ENCODE assay signal across 8 cellular contexts in the genomic region with DNA sequence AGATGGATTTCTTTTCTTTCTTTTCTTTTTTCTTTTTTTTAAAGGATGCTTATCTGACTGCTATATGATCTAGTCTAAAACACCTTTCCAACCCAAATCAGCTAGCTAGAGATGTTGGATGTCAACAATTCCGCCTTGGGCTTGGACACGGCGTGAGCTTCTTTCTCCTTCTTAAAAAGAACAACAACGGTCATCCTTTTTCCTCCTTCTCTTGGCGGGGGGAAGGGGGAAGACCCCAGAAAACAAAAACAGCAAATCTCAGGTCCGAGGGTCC. TPM values are rescaled to one million over a fixed set of nuclear protein-coding genes. Genes with fewer than 3 reads are reported as not detected.
A peak's percentile ranks its signal among the peaks of the same experiment; 100 is the strongest.
DNase-seq lines count a peak whose midpoint lies in the region; ATAC-seq, FAIRE-seq and TF ChIP-seq lines count a peak whose summit lies in the region.

No MANE protein-coding gene starts in this region.

- FAIRE-seq in astrocyte (lab: Jason Lieb, UNC) = no peak

- H3K4me1 Mint-ChIP-seq in T-helper 1 cell treated with Interleukin-12 subunit alpha and Interleukin-12 subunit beta and Interleukin-4 antibody, amounts not matched to agents 30 μg/mL and 1 μg/mL, for 36 hours (ENCODE audit: low read depth) = peaks cover 2% of the 10 kb centered on the region
- H3K4me1 Mint-ChIP-seq in astrocyte (ENCODE audit: low read depth, unreplicated experiment) = peaks cover 16% of the 10 kb centered on the region

- H3K4me1 ChIP-seq in astrocyte (ENCODE audit: insufficient read depth, low read length) (peaks cover 12% of the 10 kb centered on the region), left lung (peaks cover 11 to 13% of the 10 kb centered on the region in 2 donors), stomach smooth muscle (ENCODE audit: control insufficient read depth, insufficient read depth, low read length) (peaks cover 7% of the 10 kb centered on the region)

- H3K27ac ChIP-seq in astrocyte (ENCODE audit: low read depth, low read length) (no peak overlapping the region), left lung (peak overlapping the region in 1 of 2 donors; percentile 60), stomach smooth muscle (ENCODE audit: low read length) (peak overlapping the region; percentile 70)

- peaks cover 8% of the 10 kb centered on the region for H4K20me1 ChIP-seq in astrocyte (ENCODE audit: insufficient read depth, low read length)

- H3K4me2 ChIP-seq in astrocyte (ENCODE audit: low read length) = peak overlapping the region; percentile 89

- peaks cover 6% of the 10 kb centered on the region for H3K79me2 ChIP-seq in astrocyte (ENCODE audit: insufficient read depth, low read length)

- H3K27me3 ChIP-seq in astrocyte (ENCODE audit: insufficient read depth, low read length) = peaks cover 2% of the 10 kb centered on the region
- H3K27me3 ChIP-seq in left lung = peaks cover 0 to 63% of the 10 kb centered on the region in 2 donors
- no peaks in the 10 kb centered on the region for H3K27me3 ChIP-seq in stomach smooth muscle (ENCODE audit: control insufficient read depth in 1 of 2, insufficient read depth in 2 of 2, low read length in 2 of 2)

- H3K4me3 ChIP-seq in astrocyte (ENCODE audit: insufficient read depth, low read depth, low read length) (peak overlapping the region; percentile 60), left lung (peak overlapping the region; percentile 27 to 51), stomach smooth muscle (ENCODE audit: low read length in 2 of 2) (peak overlapping the region; percentile 75 to 76)

- H3K9me3 Mint-ChIP-seq in T-helper 1 cell treated with Interleukin-12 subunit alpha and Interleukin-12 subunit beta and Interleukin-4 antibody, amounts not matched to agents 30 μg/mL and 1 μg/mL, for 36 hours = no peaks in the 10 kb centered on the region
- no peaks in the 10 kb centered on the region for H3K9me3 Mint-ChIP-seq in astrocyte (ENCODE audit: unreplicated experiment)

- DNase-seq in T-helper 1 cell (no peak), astrocyte (ENCODE audit: low read depth) (no peak), left lung (no peak), COR-L47 (lab: John Stamatoyannopoulos, UW) (no peak), KG1 (lab: John Stamatoyannopoulos, UW) (no peak)

- no peak overlapping the region for H3K27ac Mint-ChIP-seq in T-helper 1 cell treated with Interleukin-12 subunit alpha and Interleukin-12 subunit beta and Interleukin-4 antibody, amounts not matched to agents 30 μg/mL and 1 μg/mL, for 36 hours
- H3K27ac Mint-ChIP-seq in astrocyte (ENCODE audit: unreplicated experiment) = peak overlapping the region; percentile 96

- H3K9ac ChIP-seq in astrocyte (ENCODE audit: low read length) (peak overlapping the region; percentile 78), stomach smooth muscle (ENCODE audit: low read length in 2 of 2) (peak overlapping the region; percentile 74 to 78)

- intact Hi-C loops in left lung (cut with DNase I) = no loop called here

- peak overlapping the region; percentile 47 for H3K4me3 Mint-ChIP-seq in T-helper 1 cell treated with Interleukin-12 subunit alpha and Interleukin-12 subunit beta and Interleukin-4 antibody, amounts not matched to agents 30 μg/mL and 1 μg/mL, for 36 hours
- peak overlapping the region; percentile 90 for H3K4me3 Mint-ChIP-seq in astrocyte (ENCODE audit: unreplicated experiment)

- no peak for ATAC-seq in left lung
- ATAC-seq in GM19455 (IDR thresholded peaks at IDR 0.05; ENCODE audit: unreplicated experiment) = no peak

- no peak for TF ChIP-seq CTCF in astrocyte (IDR thresholded peaks at IDR 0.05; ENCODE audit: insufficient read depth, low read depth, low read length)
- no peak for TF ChIP-seq CTCF in left lung (IDR thresholded peaks at IDR 0.05)

- no peaks in the 10 kb centered on the region for H3K36me3 Mint-ChIP-seq in T-helper 1 cell treated with Interleukin-12 subunit alpha and Interleukin-12 subunit beta and Interleukin-4 antibody, amounts not matched to agents 30 μg/mL and 1 μg/mL, for 36 hours (ENCODE audit: low read depth)
- H3K36me3 Mint-ChIP-seq in astrocyte (ENCODE audit: low read depth, unreplicated experiment) = peaks cover 4% of the 10 kb centered on the region

- H3K27me3 Mint-ChIP-seq in T-helper 1 cell treated with Interleukin-12 subunit alpha and Interleukin-12 subunit beta and Interleukin-4 antibody, amounts not matched to agents 30 μg/mL and 1 μg/mL, for 36 hours (ENCODE audit: low read depth) = peaks cover 69% of the 10 kb centered on the region
- H3K27me3 Mint-ChIP-seq in astrocyte (ENCODE audit: low read depth, unreplicated experiment) = peaks cover under 1% of the 10 kb centered on the region

- H2AFZ ChIP-seq in astrocyte (ENCODE audit: low read depth, low read length) = peak overlapping the region; percentile 35

- no peaks in the 10 kb centered on the region for H3K9me3 ChIP-seq in astrocyte (ENCODE audit: insufficient read depth, low read depth, low read length)
- H3K9me3 ChIP-seq in left lung = no peaks in the 10 kb centered on the region
- H3K9me3 ChIP-seq in stomach smooth muscle (ENCODE audit: control insufficient read depth in 2 of 2, low read length in 2 of 2) = no peaks in the 10 kb centered on the region

- H3K36me3 ChIP-seq in astrocyte (ENCODE audit: insufficient read depth, low read length) = no peaks in the 10 kb centered on the region
- no peaks in the 10 kb centered on the region for H3K36me3 ChIP-seq in left lung
- H3K36me3 ChIP-seq in stomach smooth muscle (ENCODE audit: control insufficient read depth in 2 of 2, insufficient read depth in 2 of 2, low read length in 2 of 2) = peaks cover 0 to 4% of the 10 kb centered on the region in 2 donors

RNA-seq across cellular contexts. Expression of a gene that starts 1.0 kb away (rescaled TPM):
- total RNA-seq in astrocyte (15.9 and 21.1 TPM in 2 replicates), left lung (10 to 100 TPM; 12.8 to 21.2 TPM)

RNA-seq across cellular contexts. Expression of a gene that starts 59.0 kb away (rescaled TPM):
- total RNA-seq in astrocyte = 18.8 and 21.0 TPM in 2 replicates
- 10 to 100 TPM; 17.0 to 19.7 TPM for total RNA-seq in left lung
